9 cellular contexts compared by ENCODE assay signal in the genomic region with DNA sequence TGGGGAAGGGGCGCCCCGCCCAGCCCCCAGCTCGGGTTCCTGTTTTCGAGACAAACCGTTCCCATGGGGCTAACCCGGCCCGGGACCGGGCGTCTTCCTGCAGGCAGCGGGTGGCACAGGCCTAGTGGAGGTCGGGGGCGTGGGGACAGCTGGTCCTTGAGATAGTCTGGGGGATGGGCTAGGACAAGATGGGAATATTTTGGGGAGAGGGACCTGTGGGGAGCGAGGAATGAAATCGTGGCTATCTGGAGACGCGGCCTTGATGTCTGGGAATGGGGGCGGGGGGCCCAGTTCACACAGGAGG. TPM values are rescaled to one million over a fixed set of nuclear protein-coding genes. Genes with fewer than 3 reads are reported as not detected.
A peak's percentile ranks its signal among the peaks of the same experiment; 100 is the strongest.
DNase-seq lines count a peak whose midpoint lies in the region; ATAC-seq and TF ChIP-seq lines count a peak whose summit lies in the region.
"Had no signal": no experiment of that assay in that cellular context is flagged by ENCODE, and none has a peak within 500 bp of the region (broad histone marks: within the 10 kb centered on the region; RNA-seq: fewer than 3 reads in every experiment).

No MANE protein-coding gene starts in this region.

- no peaks in the 10 kb centered on the region for H3K9me3 Mint-ChIP-seq in activated CD8-positive, alpha-beta T cell treated with anti-CD3 and anti-CD28 coated beads, Interleukin-2, amount 10 ng/mL, durations not matched to agents 7 days and 5 days (ENCODE audit: insufficient read depth)
- H3K9me3 Mint-ChIP-seq in neural progenitor cell, result no peaks in the 10 kb centered on the region

- peak overlapping the region; percentile 60 for H2AFZ ChIP-seq in neural progenitor cell (replicated peaks)

- peaks cover 72% of the 10 kb centered on the region for H3K27me3 ChIP-seq in neural progenitor cell
- peaks cover 7% of the 10 kb centered on the region for H3K27me3 ChIP-seq in vagina

- H3K27ac ChIP-seq in KOPT-K1 (ENCODE audit: low read depth, low read length, poor library complexity, severe bottlenecking) (peak overlapping the region; percentile 98), neural progenitor cell (no peak overlapping the region), vagina (peak overlapping the region; percentile 87)

- peak overlapping the region; percentile 90 for H3K4me3 Mint-ChIP-seq in activated CD8-positive, alpha-beta T cell treated with anti-CD3 and anti-CD28 coated beads, Interleukin-2, amount 10 ng/mL, durations not matched to agents 7 days and 5 days
- peak overlapping the region; percentile 87 for H3K4me3 Mint-ChIP-seq in neural progenitor cell

- DNase-seq in AML-193 (lab: John Stamatoyannopoulos, UW) (peak; percentile 66 to 72), neural progenitor cell (ENCODE audit: low spot score) (no peak), vagina (ENCODE audit: extremely low spot score in 2 of 2) (no peak), DMS153 treated with DMSO at 0.1 percent for 48 hours (lab: John Stamatoyannopoulos, UW; ENCODE audit: unreplicated experiment) (no peak)
- peak; percentile 92 for DNase-seq in activated CD8-positive, alpha-beta T cell treated with anti-CD3 and anti-CD28 coated beads, Interleukin-2, amount 10 ng/mL, durations not matched to agents 7 days and 5 days

- no peak overlapping the region for H3K9ac ChIP-seq in neural progenitor cell

- peak overlapping the region; percentile 97 for H3K27ac Mint-ChIP-seq in activated CD8-positive, alpha-beta T cell treated with anti-CD3 and anti-CD28 coated beads, Interleukin-2, amount 10 ng/mL, durations not matched to agents 7 days and 5 days
- H3K27ac Mint-ChIP-seq in neural progenitor cell, result no peak overlapping the region

- peaks cover 47% of the 10 kb centered on the region for H3K4me1 Mint-ChIP-seq in activated CD8-positive, alpha-beta T cell treated with anti-CD3 and anti-CD28 coated beads, Interleukin-2, amount 10 ng/mL, durations not matched to agents 7 days and 5 days (ENCODE audit: low read depth)
- H3K4me1 Mint-ChIP-seq in neural progenitor cell, result peaks cover 19% of the 10 kb centered on the region

- H3K27me3 Mint-ChIP-seq in activated CD8-positive, alpha-beta T cell treated with anti-CD3 and anti-CD28 coated beads, Interleukin-2, amount 10 ng/mL, durations not matched to agents 7 days and 5 days (ENCODE audit: low read depth), result no peaks in the 10 kb centered on the region
- H3K27me3 Mint-ChIP-seq in neural progenitor cell (ENCODE audit: insufficient read depth, low read depth), result peaks cover 34% of the 10 kb centered on the region

- H3K4me1 ChIP-seq in neural progenitor cell (peaks cover 14% of the 10 kb centered on the region), vagina (peaks cover 51% of the 10 kb centered on the region)

- CTCF ChIA-PET in activated CD8-positive, alpha-beta T cell treated with anti-CD3 and anti-CD28 coated beads, Interleukin-2, amount 10 ng/mL, durations not matched to agents 7 days and 5 days (lab: Charles Lee), result interaction anchor here (1.5 to 11.9 kb wide), 7 partner anchors 11 to 56 kb away, joined by 5 to 149 read pairs (median 14); a partner anchor contains a TSS

- POLR2A ChIA-PET in activated CD8-positive, alpha-beta T cell treated with anti-CD3 and anti-CD28 coated beads, Interleukin-2, amount 10 ng/mL, durations not matched to agents 7 days and 5 days (lab: Charles Lee), result interaction anchor here (0.7 to 6.0 kb wide), 13 partner anchors 10 to 1904 kb away, joined by 3 to 102 read pairs (median 6); a partner anchor contains a TSS

- H3K36me3 Mint-ChIP-seq in activated CD8-positive, alpha-beta T cell treated with anti-CD3 and anti-CD28 coated beads, Interleukin-2, amount 10 ng/mL, durations not matched to agents 7 days and 5 days (ENCODE audit: low read depth), result peaks cover 25% of the 10 kb centered on the region
- no peaks in the 10 kb centered on the region for H3K36me3 Mint-ChIP-seq in neural progenitor cell

- TF ChIP-seq POLR2A in vagina (IDR thresholded peaks at IDR 0.05), result no peak

- peak overlapping the region; percentile 62 for H3K4me3 ChIP-seq in neural progenitor cell
- H3K4me3 ChIP-seq in vagina, result peak overlapping the region; percentile 59 to 61

- peak; percentile 22 for ATAC-seq in activated CD8-positive, alpha-beta T cell treated with anti-CD3 and anti-CD28 coated beads, Interleukin-2, amount 10 ng/mL, durations not matched to agents 7 days and 5 days
- ATAC-seq in esophagus mucosa, result peak; percentile 31
- no peak for ATAC-seq in GM19324 (IDR thresholded peaks at IDR 0.05; ENCODE audit: low FRiP score, unreplicated experiment)

- H3K79me2 ChIP-seq in neural progenitor cell (ENCODE audit: low read depth), result no peaks in the 10 kb centered on the region

- H3K9me3 ChIP-seq in KOPT-K1 (ENCODE audit: insufficient read depth, low read length, poor library complexity, severe bottlenecking), result no peaks in the 10 kb centered on the region
- H3K9me3 ChIP-seq in neural progenitor cell (ENCODE audit: low read depth), result no peaks in the 10 kb centered on the region
- no peaks in the 10 kb centered on the region for H3K9me3 ChIP-seq in vagina

- H3K36me3 ChIP-seq in KOPT-K1 (ENCODE audit: insufficient read depth, low read length) (peaks cover 15% of the 10 kb centered on the region), neural progenitor cell (no peaks in the 10 kb centered on the region), vagina (no peaks in the 10 kb centered on the region)

- H4K20me1 ChIP-seq in neural progenitor cell (ENCODE audit: low read depth), result peaks cover 34% of the 10 kb centered on the region

- TF ChIP-seq CTCF in neural progenitor cell (IDR thresholded peaks at IDR 0.05) (no peak), vagina (IDR thresholded peaks at IDR 0.05) (no peak)

- peak overlapping the region; percentile 88 for H3K4me2 ChIP-seq in neural progenitor cell

- peaks cover 50% of the 10 kb centered on the region for H3F3A ChIP-seq in neural progenitor cell (ENCODE audit: low read depth)

- intact Hi-C loops in vagina (cut with DNase I), result no loop called here

RNA-seq across cellular contexts. Expression of a gene that starts 1.2 kb away (rescaled TPM):
- total RNA-seq in activated CD8-positive, alpha-beta T cell treated with anti-CD3 and anti-CD28 coated beads, Interleukin-2, amount 10 ng/mL, durations not matched to agents 7 days and 5 days, result 100 to 1,000 TPM; 101 to 115 TPM
- total RNA-seq in esophagus mucosa (1.1 TPM), neural progenitor cell (ENCODE audit: low replicate concordance) (0.06 and 1.8 TPM in 2 replicates), vagina (27.5 TPM)
- total RNA-seq: epithelial cell of proximal tubule had no signal

RNA-seq across cellular contexts. Expression of a gene that starts 14.6 kb away (rescaled TPM):
- 1 to 10 TPM; 2.9 to 4.7 TPM for total RNA-seq in activated CD8-positive, alpha-beta T cell treated with anti-CD3 and anti-CD28 coated beads, Interleukin-2, amount 10 ng/mL, durations not matched to agents 7 days and 5 days
- total RNA-seq in esophagus mucosa, result 0.44 TPM
- total RNA-seq in neural progenitor cell (ENCODE audit: low replicate concordance), result 1.4 and 2.2 TPM in 2 replicates
- 0.98 TPM for total RNA-seq in vagina
- total RNA-seq: epithelial cell of proximal tubule had no signal

RNA-seq across cellular contexts. Expression of a gene that starts 22.2 kb away (rescaled TPM):
- under 1 TPM; 0.13 to 0.34 TPM for total RNA-seq in activated CD8-positive, alpha-beta T cell treated with anti-CD3 and anti-CD28 coated beads, Interleukin-2, amount 10 ng/mL, durations not matched to agents 7 days and 5 days
- total RNA-seq in esophagus mucosa (0.12 TPM), neural progenitor cell (ENCODE audit: low replicate concordance) (2.2 and 9.2 TPM in 2 replicates), vagina (16.9 TPM)
- total RNA-seq: epithelial cell of proximal tubule had no signal

RNA-seq across cellular contexts. Expression of a gene that starts 33.2 kb away (rescaled TPM):
- 100 to 1,000 TPM; 421 to 423 TPM for total RNA-seq in activated CD8-positive, alpha-beta T cell treated with anti-CD3 and anti-CD28 coated beads, Interleukin-2, amount 10 ng/mL, durations not matched to agents 7 days and 5 days
- total RNA-seq in esophagus mucosa, result 129 TPM
- total RNA-seq in neural progenitor cell (ENCODE audit: low replicate concordance), result 140 and 193 TPM in 2 replicates
- total RNA-seq in vagina, result 278 TPM

RNA-seq across cellular contexts. Expression of a gene that starts 57.8 kb away (rescaled TPM):
- total RNA-seq in activated CD8-positive, alpha-beta T cell treated with anti-CD3 and anti-CD28 coated beads, Interleukin-2, amount 10 ng/mL, durations not matched to agents 7 days and 5 days, result 10 to 100 TPM; 84.2 to 90.2 TPM
- 5.4 TPM for total RNA-seq in esophagus mucosa
- total RNA-seq in neural progenitor cell (ENCODE audit: low replicate concordance), result 15.8 and 27.7 TPM in 2 replicates
- total RNA-seq in vagina, result 20.6 TPM

Comparison
In these comparisons a context has a peak if more than half of its experiments do, and no peak if none do; other contexts are left out.
1. DNase-seq: peak in AML-193 (2 of 2) and activated CD8-positive, alpha-beta T cell treated with anti-CD3 and anti-CD28 coated beads, Interleukin-2, amount 10 ng/mL, durations not matched to agents 7 days and 5 days (single experiment); none in neural progenitor cell (single experiment), vagina (0 of 2) and DMS153 treated with DMSO at 0.1 percent for 48 hours (single experiment).
2. RNA of a gene that starts 1.2 kb away (total RNA-seq): 101 to 115 TPM in activated CD8-positive, alpha-beta T cell treated with anti-CD3 and anti-CD28 coated beads, Interleukin-2, amount 10 ng/mL, durations not matched to agents 7 days and 5 days and 27.5 TPM in vagina (single experiment); 1.1 TPM in esophagus mucosa (single experiment) and 0.06 to 1.8 TPM in neural progenitor cell; every median in the first group is over 10 times any median in the second.